8 cellular contexts compared by ENCODE assay signal in the genomic region with DNA sequence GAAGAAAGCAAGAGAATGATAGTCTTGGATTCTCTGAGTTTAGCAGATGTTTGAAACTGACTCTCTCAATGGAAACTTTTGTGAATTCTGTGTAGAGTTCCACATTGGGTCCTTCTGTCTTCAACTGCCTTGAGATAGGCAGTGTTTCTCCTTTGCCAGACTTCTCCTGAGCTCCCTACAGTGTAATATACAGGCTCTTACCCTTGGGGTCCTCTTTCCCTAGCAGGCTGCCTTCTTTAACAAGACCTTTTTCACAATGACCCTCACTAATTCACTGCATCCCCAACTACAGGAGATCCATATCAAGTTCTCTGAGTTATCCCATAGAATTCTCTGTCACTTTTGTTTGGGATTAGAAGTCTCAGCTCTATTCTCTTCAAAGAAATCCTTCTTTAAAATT.
"Had no signal": no experiment of that assay in that cellular context is flagged by ENCODE, and none has a peak within 500 bp of the region (broad histone marks: within the 10 kb centered on the region; RNA-seq: fewer than 3 reads in every experiment).

No MANE protein-coding gene starts in this region.

- H3K9ac ChIP-seq: GM23248, KMS-11 had no signal

- H2AFZ ChIP-seq: GM23248 had no signal

- H3K4me3 ChIP-seq: GM23248 had no signal

- H3K4me2 ChIP-seq: KMS-11 had no signal

- H3K27ac ChIP-seq: GM23248, HL-60, KMS-11 had no signal

- H3K4me3 Mint-ChIP-seq: IgD-negative memory B cell had no signal

- DNase-seq: GM23248, H7, HCEC 1CT, KBM-7 had no signal

- H3K27me3 Mint-ChIP-seq: IgD-negative memory B cell had no signal

- H3K36me3 Mint-ChIP-seq: IgD-negative memory B cell had no signal

- H3K4me1 Mint-ChIP-seq: IgD-negative memory B cell had no signal

- FAIRE-seq: HepG2 had no signal

- ATAC-seq: HepG2 had no signal

- H3K27ac Mint-ChIP-seq: IgD-negative memory B cell had no signal
